ENCODE assay signal across 1 cellular context in genomic region chr10:77926566-77927342, GRCh38.
TF ChIP-seq lines count a peak whose summit lies in the region.

Gene DLG5 (minus strand): TSS chr10:77926755. CDS start chr10:77926520, 235 bp downstream.

TF ChIP-seq in HCT116, 20 proteins besides CTCF, POLR2A, EP300 and RAD21 (continued from another document):
- TF ChIP-seq ZBTB33 (IDR thresholded peaks at IDR 0.05; ENCODE audit: extremely low read depth, insufficient replicate concordance, low read length), result no peak
